14 cellular contexts compared by ENCODE assay signal in the genomic region with DNA sequence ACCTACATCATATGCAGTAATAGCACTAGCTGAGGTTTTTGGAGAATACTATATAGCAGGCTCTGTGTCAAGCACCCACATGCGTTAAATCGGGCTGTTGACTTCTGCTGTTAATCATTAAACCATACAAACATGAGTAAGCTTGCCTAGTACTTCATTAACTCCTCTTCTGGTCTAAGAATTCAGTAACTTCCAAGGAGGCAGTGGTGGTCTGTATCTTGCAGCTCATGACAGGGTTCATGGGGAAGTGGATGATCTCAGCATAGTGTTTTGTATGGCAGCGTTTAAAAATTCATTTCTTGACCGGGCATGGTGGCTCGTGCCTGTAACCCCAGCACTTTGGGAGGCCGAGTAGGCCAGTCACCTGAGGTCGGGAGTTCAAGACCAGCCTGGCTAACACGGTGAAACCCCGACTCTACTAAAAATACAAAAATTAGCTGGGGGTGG. TPM values are rescaled to one million over a fixed set of nuclear protein-coding genes. Genes with fewer than 3 reads are reported as not detected.
A peak's percentile ranks its signal among the peaks of the same experiment; 100 is the strongest.
DNase-seq lines count a peak whose midpoint lies in the region; ATAC-seq and TF ChIP-seq lines count a peak whose summit lies in the region.
"Had no signal": no experiment of that assay in that cellular context is flagged by ENCODE, and none has a peak within 500 bp of the region (broad histone marks: within the 10 kb centered on the region; RNA-seq: fewer than 3 reads in every experiment).

Gene HAVCR1 (minus strand): TSS at position 24 of the 447 bp plus-strand sequence. CDS start 1,173 bp downstream, outside the sequence.

- H3K9ac ChIP-seq in colonic mucosa (ENCODE audit: low read depth in 2 of 2, low read length in 2 of 2): peak within 1 kb of the TSS in 1 of 2 donors; percentile 75

- H3K27ac Mint-ChIP-seq in progenitor cell of endocrine pancreas: peak within 1 kb of the TSS; percentile 94

- peak within 1 kb of the TSS; percentile 12 for H3K4me3 Mint-ChIP-seq in progenitor cell of endocrine pancreas (ENCODE audit: low read depth)
- H3K4me3 Mint-ChIP-seq: brain, IgD-negative memory B cell had no signal

- no peak within 1 kb of the TSS for H3K4me3 ChIP-seq in colonic mucosa
- H3K4me3 ChIP-seq: SK-N-MC had no signal

- intact Hi-C loops in colonic mucosa (cut with DNase I): no loop called here

- H3K4me1 ChIP-seq in colonic mucosa: peaks cover 6% of the 10 kb centered on the region

- peaks cover 35% of the 10 kb centered on the region for H3K4me1 Mint-ChIP-seq in progenitor cell of endocrine pancreas (ENCODE audit: low read depth)
- H3K4me1 Mint-ChIP-seq: brain, IgD-negative memory B cell had no signal

- H3K27me3 ChIP-seq in colonic mucosa: no peaks in the 10 kb centered on the region

- no peak for TF ChIP-seq CTCF in colonic mucosa (IDR thresholded peaks at IDR 0.05)
- TF ChIP-seq CTCF in progenitor cell of endocrine pancreas (IDR thresholded peaks at IDR 0.05; ENCODE audit: unreplicated experiment): no peak

- no peaks in the 10 kb centered on the region for H3K27me3 Mint-ChIP-seq in progenitor cell of endocrine pancreas

- no peaks in the 10 kb centered on the region for H3K36me3 Mint-ChIP-seq in progenitor cell of endocrine pancreas (ENCODE audit: insufficient read depth)
- H3K36me3 Mint-ChIP-seq: brain, IgD-negative memory B cell had no signal

- ATAC-seq in GM19395 (IDR thresholded peaks at IDR 0.05; ENCODE audit: unreplicated experiment) (peak; percentile 82), HG03139 (IDR thresholded peaks at IDR 0.05; ENCODE audit: unreplicated experiment) (peak; percentile 66), HG02588 (IDR thresholded peaks at IDR 0.05; ENCODE audit: unreplicated experiment) (no peak), HG03457 (IDR thresholded peaks at IDR 0.05; ENCODE audit: unreplicated experiment) (no peak)

- H3K27ac ChIP-seq in colonic mucosa: peak within 1 kb of the TSS; percentile 54
- H3K27ac ChIP-seq: SK-N-MC had no signal

- H3K36me3 ChIP-seq in colonic mucosa: no peaks in the 10 kb centered on the region

- no peaks in the 10 kb centered on the region for H3K9me3 ChIP-seq in colonic mucosa

- DNase-seq in colonic mucosa (no peak), progenitor cell of endocrine pancreas (ENCODE audit: low spot score, unreplicated experiment) (no peak), NCI-H1105 (lab: John Stamatoyannopoulos, UW) (no peak)
- DNase-seq in stimulated activated CD8-positive, alpha-beta memory T cell treated with anti-CD3 and anti-CD28 coated beads, Interleukin-4, amount 100 ng/mL, for 48 hours: no peak
- DNase-seq: activated CD4-positive, alpha-beta T cell treated with anti-CD3 and anti-CD28 coated beads for 1 hour; mesendoderm; NCI-H187 had no signal

- no peaks in the 10 kb centered on the region for H3K9me3 Mint-ChIP-seq in progenitor cell of endocrine pancreas (ENCODE audit: low read depth)
- H3K9me3 Mint-ChIP-seq: brain had no signal

RNA-seq across cellular contexts. Expression of gene HAVCR1, which starts in this region (rescaled TPM):
- total RNA-seq in colonic mucosa (10 to 100 TPM in 1 of 2 donors, 1 to 10 TPM in 1; 7.1 to 27.7 TPM), progenitor cell of endocrine pancreas (1.2 and 2.1 TPM in 2 replicates)

Comparison
In these comparisons a context has a peak if more than half of its experiments do, and no peak if none do; other contexts are left out.
1. ATAC-seq: peak in GM19395 (single experiment) and HG03139 (single experiment); none in HG02588 (single experiment) and HG03457 (single experiment).